In genomic region chr3:45123841-45124269, GRCh38 we compare ENCODE assay signal across 11 cellular contexts. TPM values are rescaled to one million over a fixed set of nuclear protein-coding genes. Genes with fewer than 3 reads are reported as not detected.
A peak's percentile ranks its signal among the peaks of the same experiment; 100 is the strongest.
DNase-seq lines count a peak whose midpoint lies in the region; ATAC-seq, FAIRE-seq and TF ChIP-seq lines count a peak whose summit lies in the region.
"Had no signal": no experiment of that assay in that cellular context is flagged by ENCODE, and none has a peak within 500 bp of the region (broad histone marks: within the 10 kb centered on the region; RNA-seq: fewer than 3 reads in every experiment).

No MANE protein-coding gene starts in this region.

- no peaks in the 10 kb centered on the region for H3K9me3 ChIP-seq in GM12878 (replicated peaks; ENCODE audit: control insufficient read depth, insufficient read depth, low read length)
- H3K9me3 ChIP-seq: tibial artery had no signal

- H3K27me3 Mint-ChIP-seq in glutamatergic neuron (ENCODE audit: unreplicated experiment) = peaks cover 2% of the 10 kb centered on the region

- no peak overlapping the region for H2AFZ ChIP-seq in GM12878 (ENCODE audit: control insufficient read depth, low read depth, low read length)

- no peak overlapping the region for H3K27ac ChIP-seq in GM12878 (ENCODE audit: control insufficient read depth, insufficient read depth)
- H3K27ac ChIP-seq: tibial artery had no signal

- no peak overlapping the region for H3K27ac Mint-ChIP-seq in glutamatergic neuron (ENCODE audit: unreplicated experiment)

- no peaks in the 10 kb centered on the region for H4K20me1 ChIP-seq in GM12878 (ENCODE audit: control insufficient read depth, insufficient read depth)

- peak; percentile 67 for DNase-seq in AG04449 (ENCODE audit: low read depth, low spot score)
- DNase-seq in HT-29 (ENCODE audit: low spot score) = peak; percentile 20
- DNase-seq in GM12878 (ENCODE audit: low read depth, low spot score) = no peak
- DNase-seq in kidney tubule cell (ENCODE audit: low spot score) = peak; percentile 100
- no peak for DNase-seq in UCSD-AML1 (lab: John Stamatoyannopoulos, UW; ENCODE audit: unreplicated experiment)
- no peak for DNase-seq in glutamatergic neuron
- DNase-seq: amygdala, tibial artery had no signal

- RAD21 ChIA-PET in GM12878 (lab: Charles Lee; ENCODE audit: unreplicated experiment) = interaction anchor here (0.7 to 1.7 kb wide), 10 partner anchors 9 to 142 kb away, joined by 3 to 22 read pairs (median 4); no protein-coding TSS in a partner anchor

- no peaks in the 10 kb centered on the region for H3K36me3 ChIP-seq in GM12878 (ENCODE audit: control insufficient read depth in 2 of 2, insufficient read depth in 2 of 2, low read length in 1 of 2)
- H3K36me3 ChIP-seq: tibial artery had no signal

- peaks cover 2% of the 10 kb centered on the region for H3K4me1 Mint-ChIP-seq in glutamatergic neuron (ENCODE audit: low read depth, unreplicated experiment)

- no peak for TF ChIP-seq RAD21 in GM12878 (IDR thresholded peaks at IDR 0.05; ENCODE audit: insufficient read depth, low read depth, low read length)

- H3K79me2 ChIP-seq in GM12878 (ENCODE audit: control insufficient read depth, insufficient read depth, low read length) = no peaks in the 10 kb centered on the region

- H3K27me3 ChIP-seq in GM12878 (replicated peaks in 1 of 2; ENCODE audit: control insufficient read depth in 2 of 2, insufficient read depth in 2 of 2, low read length in 1 of 2) = 0 out of 4 replicates have a peak, but pooled peaks cover 0 to under 1% of the 10 kb centered on the region in 2 experiments
- H3K27me3 ChIP-seq: tibial artery had no signal

- in situ Hi-C loops in GM12878 (cut with MboI) = no loop called here

- no peak for TF ChIP-seq EP300 in GM12878 (IDR thresholded peaks at IDR 0.05; ENCODE audit: borderline replicate concordance in 1 of 2, control insufficient read depth in 1 of 2, low read depth in 2 of 2, low read length in 2 of 2)

- SMC1A ChIA-PET in GM12878 (lab: Charles Lee; ENCODE audit: uncharacterized antibody, unreplicated experiment) = interaction anchor here (0.8 to 3.6 kb wide), 22 partner anchors 8 to 119 kb away, joined by 3 to 34 read pairs (median 4); no protein-coding TSS in a partner anchor

- TF ChIP-seq CTCF in AG04449 (IDR thresholded peaks at IDR 0.05; ENCODE audit: insufficient read depth, low read length, missing control alignments) = no peak
- TF ChIP-seq CTCF in GM12878 (IDR thresholded peaks at IDR 0.05 in 2 of 3, conservative IDR thresholded peaks at IDR 0.05 in 1 of 3; ENCODE audit: control insufficient read depth in 2 of 3, extremely low read depth in 1 of 3, insufficient read depth in 1 of 3, low read depth in 3 of 3, low read length in 3 of 3) = no peak
- no peak for TF ChIP-seq CTCF in glutamatergic neuron (IDR thresholded peaks at IDR 0.05; ENCODE audit: partially characterized antibody, unreplicated experiment)

- no peak overlapping the region for H3K4me2 ChIP-seq in GM12878 (ENCODE audit: control insufficient read depth, insufficient read depth)

- no peak for FAIRE-seq in GM12878 (lab: Jason Lieb, UNC)
- FAIRE-seq: D721Med had no signal

- H3K9me3 Mint-ChIP-seq in glutamatergic neuron (ENCODE audit: unreplicated experiment) = peaks cover 1% of the 10 kb centered on the region

- no peak overlapping the region for H3K4me3 ChIP-seq in AG04449 (ENCODE audit: low read depth, low read length)
- H3K4me3 ChIP-seq in GM12878 = no peak overlapping the region
- H3K4me3 ChIP-seq: tibial artery had no signal

- CTCF ChIA-PET in AG04449 (lab: Yijun Ruan, JAX) = interaction anchor here (0.9 to 3.1 kb wide), 11 partner anchors 9 to 100 kb away, joined by 3 to 13 read pairs (median 4); no protein-coding TSS in a partner anchor
- CTCF ChIA-PET in GM12878 (lab: Yijun Ruan, JAX) = interaction anchor here (0.5 to 2.2 kb wide), 14 partner anchors 9 to 92 kb away, joined by 3 to 20 read pairs (median 4); no protein-coding TSS in a partner anchor

- WGBS in GM12878 (ENCODE audit: insufficient coverage, insufficient replicate concordance, low lambda C conversion rate, missing lambda C conversion rate) = 17% methylated on average over 2 of the region's 2 CpGs

- no peak overlapping the region for H3K9ac ChIP-seq in GM12878 (ENCODE audit: control insufficient read depth, insufficient read depth, low read length)

- peak; percentile 18 for ATAC-seq in GM12878
- ATAC-seq in GM21529 (IDR thresholded peaks at IDR 0.05; ENCODE audit: unreplicated experiment) = no peak
- ATAC-seq in HG03457 (IDR thresholded peaks at IDR 0.05; ENCODE audit: unreplicated experiment) = no peak

- H3K4me3 Mint-ChIP-seq in glutamatergic neuron (ENCODE audit: unreplicated experiment) = no peak overlapping the region

- no TSS peak for BruUV-seq in GM12878 (replicated peaks; lab: Mats Ljungman, UMichigan)

- no peak for TF ChIP-seq POLR2A in GM12878 (IDR thresholded peaks at IDR 0.05; ENCODE audit: low read depth, low read length)

- H3K4me1 ChIP-seq in GM12878 (ENCODE audit: control insufficient read depth, insufficient read depth, low read length) = no peaks in the 10 kb centered on the region

- POLR2A ChIA-PET in AG04449 (lab: Yijun Ruan, JAX) (interaction anchor here (0.6 to 2.2 kb wide), 15 partner anchors 9 to 384 kb away, joined by 3 to 14 read pairs (median 3); no protein-coding TSS in a partner anchor), GM12878 (lab: Charles Lee) (interaction anchor here (1.7 kb wide), 1 partner anchor 82 kb away, joined by 6 read pairs; no protein-coding TSS in a partner anchor)

- H3K36me3 Mint-ChIP-seq in glutamatergic neuron (ENCODE audit: unreplicated experiment) = no peaks in the 10 kb centered on the region

- intact Hi-C loops in GM12878 (cut with micrococcal nuclease; ENCODE audit: unreplicated experiment) = no loop called here

TF ChIP-seq in GM12878, 131 proteins besides CTCF, POLR2A, EP300 and RAD21 (continues in another document):
- TF ChIP-seq POU2F2 (IDR thresholded peaks at IDR 0.05; ENCODE audit: borderline replicate concordance, low read depth, low read length) (no peak), HDGF (IDR thresholded peaks at IDR 0.05) (no peak), MYB (IDR thresholded peaks at IDR 0.05; ENCODE audit: borderline replicate concordance, low read depth, low read length) (no peak), ZNF217 (IDR thresholded peaks at IDR 0.05) (no peak), TCF3 (IDR thresholded peaks at IDR 0.05; ENCODE audit: borderline replicate concordance, insufficient read depth, low read depth, low read length) (no peak), BCLAF1 (IDR thresholded peaks at IDR 0.05) (no peak), KLF5 (IDR thresholded peaks at IDR 0.05; ENCODE audit: partially characterized antibody) (no peak), LARP7 (IDR thresholded peaks at IDR 0.05) (no peak), RCOR1 (conservative IDR thresholded peaks at IDR 0.05; ENCODE audit: low read depth, low read length) (no peak), WRNIP1 (IDR thresholded peaks at IDR 0.05; ENCODE audit: borderline replicate concordance, low read depth, low read length) (no peak), EED (IDR thresholded peaks at IDR 0.05; ENCODE audit: low read depth) (no peak), USF1 (IDR thresholded peaks at IDR 0.05; ENCODE audit: borderline replicate concordance, extremely low read length, insufficient read depth, low read depth, low read length) (no peak)

RNA-seq across cellular contexts. Expression of gene CDCP1, which starts 22.3 kb away (rescaled TPM):
- 13.6 and 15.6 TPM in 2 replicates for total RNA-seq in HT-29 (2014; rRNA removed; shearing (Covaris generic))
- 0.86 and 1.5 TPM in 2 replicates for total RNA-seq in GM12878 (2013; cell fraction: nucleolus; rRNA removed)
- total RNA-seq in GM12878 (2014; rRNA removed) (0.65 and 1.0 TPM in 2 replicates), GM12878 (2014; rRNA removed; fragmentation: Illumina TruSeq; extraction: Trizol) (0.46 and 0.58 TPM in 2 replicates), GM12878 (2021) (1.5 and 1.7 TPM in 2 replicates), glutamatergic neuron (ENCODE audit: unreplicated experiment) (0.71 TPM)
- 0.20 TPM for polyA plus RNA-seq in GM12878 (2011; ENCODE audit: low read depth)
- polyA plus RNA-seq in GM12878 (2011; rRNA removed) (1.2 and 2.2 TPM in 2 replicates), GM12878 (2014; fragmentation: Illumina TruSeq; extraction: Trizol) (0.51 and 1.1 TPM in 2 replicates), GM12878 (2014; fragmentation: Nextera tagmentation; extraction: Ambion mirVana) (under 1 TPM; 0.35 to 0.69 TPM), GM12878 (2014; rRNA removed) (0.56 and 0.77 TPM in 2 replicates), GM12878 (2016; fragmentation: Nextera tagmentation; extraction: Ambion mirVana) (1 to 10 TPM in 1 of 2 experiments, under 1 TPM in 1; 0.71 to 1.1 TPM)
- polyA plus RNA-seq in GM12878 (2011; cell fraction: cytosol; rRNA removed) = 2.3 and 3.6 TPM in 2 replicates
- polyA plus RNA-seq in GM12878 (2011; cell fraction: nucleus; rRNA removed) = 1.9 and 2.6 TPM in 2 replicates
- polyA plus RNA-seq in GM12878 (2012) = 0.34 and 0.56 TPM in 2 replicates
- 3.3 and 3.7 TPM in 2 replicates for polyA minus RNA-seq in GM12878 (2011; rRNA and poly(A)+ RNA removed)
- 1.1 and 1.9 TPM in 2 replicates for polyA minus RNA-seq in GM12878 (2011; cell fraction: cytosol; rRNA and poly(A)+ RNA removed)
- 2.0 and 2.1 TPM in 2 replicates for polyA minus RNA-seq in GM12878 (2011; cell fraction: nucleus; rRNA and poly(A)+ RNA removed)

Comparison
In these comparisons a context has a peak if more than half of its experiments do, and no peak if none do; other contexts are left out.
1. DNase-seq: peak in AG04449 (single experiment), HT-29 (single experiment) and kidney tubule cell (single experiment); none in GM12878 (single experiment), UCSD-AML1 (single experiment) and glutamatergic neuron (single experiment).